In the genomic region with DNA sequence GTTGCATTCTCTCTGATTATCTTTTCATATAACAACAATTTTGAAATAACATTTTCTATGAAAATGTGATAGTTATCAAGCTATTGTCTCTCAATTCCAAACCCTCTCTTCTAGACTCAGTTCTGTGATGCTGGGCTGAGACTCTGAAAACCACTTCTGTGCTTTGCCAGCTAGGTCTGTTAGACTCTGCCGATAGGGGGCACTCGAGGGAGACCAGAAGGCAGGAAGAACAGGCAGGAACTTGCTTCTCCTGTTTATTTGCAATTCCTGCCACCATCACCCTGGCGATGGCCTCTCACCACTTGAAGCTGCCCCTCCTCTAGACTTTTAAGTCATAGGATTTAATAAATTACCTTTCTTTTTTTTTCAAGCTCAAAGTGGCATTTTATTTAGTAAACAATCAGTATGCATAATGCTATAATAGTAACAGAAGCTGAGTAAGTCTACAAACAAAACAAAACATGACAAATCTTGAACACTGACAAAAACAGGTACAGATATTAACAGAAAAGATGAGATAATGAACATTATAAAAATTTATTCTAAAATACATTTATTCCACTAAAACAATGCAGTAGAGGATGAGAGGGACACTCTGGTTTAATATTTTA, we compare ENCODE assay signal across 8 cellular contexts. TPM values are rescaled to one million over a fixed set of nuclear protein-coding genes. Genes with fewer than 3 reads are reported as not detected.
DNase-seq lines count a peak whose midpoint lies in the region; ATAC-seq and TF ChIP-seq lines count a peak whose summit lies in the region.

No MANE protein-coding gene starts in this region.

- no peak overlapping the region for H3K27ac Mint-ChIP-seq in activated CD8-positive, alpha-beta memory T cell treated with anti-CD3 and anti-CD28 coated beads, Interleukin-2, amount 10 ng/mL, durations not matched to agents 7 days and 5 days
- H3K27ac Mint-ChIP-seq in nephron progenitor cell: no peak overlapping the region

- ATAC-seq in GM18907 (IDR thresholded peaks at IDR 0.05; ENCODE audit: unreplicated experiment) (peak; percentile 81), HG03469 (IDR thresholded peaks at IDR 0.05; ENCODE audit: unreplicated experiment) (peak; percentile 59)
- peak; percentile 60 for ATAC-seq in activated CD8-positive, alpha-beta memory T cell treated with anti-CD3 and anti-CD28 coated beads, Interleukin-2, amount 10 ng/mL, durations not matched to agents 7 days and 5 days

- no peak overlapping the region for H3K4me3 Mint-ChIP-seq in activated CD8-positive, alpha-beta memory T cell treated with anti-CD3 and anti-CD28 coated beads, Interleukin-2, amount 10 ng/mL, durations not matched to agents 7 days and 5 days
- H3K4me3 Mint-ChIP-seq in nephron progenitor cell: no peak overlapping the region

- peak; percentile 91 for TF ChIP-seq CTCF in C4-2B (conservative IDR thresholded peaks at IDR 0.05)
- TF ChIP-seq CTCF in epithelial cell of proximal tubule (conservative IDR thresholded peaks at IDR 0.05; ENCODE audit: low read depth, low read length): peak; percentile 98
- peak; percentile 55 for TF ChIP-seq CTCF in nephron progenitor cell (IDR thresholded peaks at IDR 0.05)

- no peak overlapping the region for H3K4me3 ChIP-seq in epithelial cell of proximal tubule (ENCODE audit: low read depth, low read length)

- no peaks in the 10 kb centered on the region for H3K9me3 Mint-ChIP-seq in activated CD8-positive, alpha-beta memory T cell treated with anti-CD3 and anti-CD28 coated beads, Interleukin-2, amount 10 ng/mL, durations not matched to agents 7 days and 5 days (ENCODE audit: low read depth)
- no peaks in the 10 kb centered on the region for H3K9me3 Mint-ChIP-seq in nephron progenitor cell

- H3K4me1 Mint-ChIP-seq in activated CD8-positive, alpha-beta memory T cell treated with anti-CD3 and anti-CD28 coated beads, Interleukin-2, amount 10 ng/mL, durations not matched to agents 7 days and 5 days: peaks cover 11% of the 10 kb centered on the region
- H3K4me1 Mint-ChIP-seq in nephron progenitor cell: peaks cover 22% of the 10 kb centered on the region

- H3K27me3 Mint-ChIP-seq in activated CD8-positive, alpha-beta memory T cell treated with anti-CD3 and anti-CD28 coated beads, Interleukin-2, amount 10 ng/mL, durations not matched to agents 7 days and 5 days: no peaks in the 10 kb centered on the region
- H3K27me3 Mint-ChIP-seq in nephron progenitor cell (ENCODE audit: low read depth, poor library complexity): no peaks in the 10 kb centered on the region

- no peak overlapping the region for H3K27ac ChIP-seq in C4-2B

- DNase-seq in NOMO-1 (lab: John Stamatoyannopoulos, UW; ENCODE audit: unreplicated experiment in 2 of 2) (peak; percentile 8 to 50), epithelial cell of proximal tubule (ENCODE audit: low read depth) (peak; percentile 33), nephron progenitor cell (peak; percentile 78), superior temporal gyrus (ENCODE audit: extremely low spot score) (peak; percentile 72)
- DNase-seq in activated CD8-positive, alpha-beta memory T cell treated with anti-CD3 and anti-CD28 coated beads, Interleukin-2, amount 10 ng/mL, durations not matched to agents 7 days and 5 days: peak; percentile 80

- H3K36me3 Mint-ChIP-seq in activated CD8-positive, alpha-beta memory T cell treated with anti-CD3 and anti-CD28 coated beads, Interleukin-2, amount 10 ng/mL, durations not matched to agents 7 days and 5 days: peaks cover 2% of the 10 kb centered on the region
- H3K36me3 Mint-ChIP-seq in nephron progenitor cell (ENCODE audit: low read depth): no peaks in the 10 kb centered on the region

- CTCF ChIA-PET in activated CD8-positive, alpha-beta memory T cell treated with anti-CD3 and anti-CD28 coated beads, Interleukin-2, amount 10 ng/mL, durations not matched to agents 7 days and 5 days (lab: Charles Lee): interaction anchor here (0.7 to 1.4 kb wide), 16 partner anchors 9 to 111 kb away, joined by 3 to 6 read pairs (median 3); no protein-coding TSS in a partner anchor

RNA-seq across cellular contexts. Expression of gene RASL11B, which starts 49.7 kb away (rescaled TPM):
- under 1 TPM; 0.14 to 0.15 TPM for total RNA-seq in activated CD8-positive, alpha-beta memory T cell treated with anti-CD3 and anti-CD28 coated beads, Interleukin-2, amount 10 ng/mL, durations not matched to agents 7 days and 5 days
- 2.6 and 3.6 TPM in 2 replicates for total RNA-seq in epithelial cell of proximal tubule

Comparison
In these comparisons a context has a peak if more than half of its experiments do, and no peak if none do; other contexts are left out.
1. DNase-seq: peak in every context shown above with its lines; median percentile 80 in activated CD8-positive, alpha-beta memory T cell treated with anti-CD3 and anti-CD28 coated beads, Interleukin-2, amount 10 ng/mL, durations not matched to agents 7 days and 5 days; 78 in nephron progenitor cell; 72 in superior temporal gyrus; 33 in epithelial cell of proximal tubule; 29 in NOMO-1.